ENCODE assay signal across 8 cellular contexts in the genomic region with DNA sequence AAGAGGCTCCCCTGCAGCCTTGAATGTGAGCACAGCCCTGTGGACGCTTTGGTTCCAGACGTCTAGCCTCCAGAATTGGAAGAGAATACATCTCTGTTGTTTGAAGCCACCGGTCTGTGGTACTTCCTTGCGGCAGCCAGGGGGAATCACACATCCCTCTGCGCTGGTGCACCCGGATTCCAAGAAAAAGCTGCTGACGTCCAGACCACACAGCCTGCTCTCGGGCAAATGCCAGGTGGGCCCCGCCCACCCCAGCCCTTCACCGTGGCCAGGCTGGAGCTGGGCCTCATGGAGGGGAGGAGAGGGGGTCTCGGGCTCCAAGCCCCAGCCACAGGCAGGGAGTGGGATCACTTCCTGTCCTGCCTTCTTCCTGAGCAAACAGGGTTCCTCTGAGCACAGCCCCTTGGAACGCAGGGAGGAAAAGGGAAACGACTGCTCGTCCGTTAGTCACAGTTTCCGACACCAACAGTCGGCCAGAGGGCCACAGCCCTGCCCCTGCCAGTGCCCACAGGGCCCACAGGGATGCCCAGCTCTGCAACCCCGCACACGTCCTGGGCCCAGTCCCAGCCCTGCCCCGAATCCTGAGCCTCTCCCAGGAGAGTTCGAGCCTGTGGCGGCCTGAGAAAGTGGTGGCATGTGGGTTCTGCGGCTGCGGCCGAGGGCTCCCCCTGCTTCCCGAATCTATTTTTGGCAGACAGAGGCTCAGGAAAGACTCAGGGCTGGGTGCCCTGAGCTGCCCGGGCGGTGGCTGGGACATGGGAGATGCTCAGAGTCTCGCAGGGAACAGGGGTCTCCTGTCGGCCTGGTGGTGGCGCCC.
DNase-seq lines count a peak whose midpoint lies in the region; ATAC-seq and TF ChIP-seq lines count a peak whose summit lies in the region.

No MANE protein-coding gene starts in this region.

- 0 out of 2 replicates have a peak overlapping the region, but pooled peaks have one; percentile 4 for H3K4me3 ChIP-seq in WI38 (ENCODE audit: low read depth, low read length)

- DNase-seq in ELR (ENCODE audit: low read depth) (peak; percentile 94), left cardiac atrium (peak; percentile 85), pulmonary artery endothelial cell (ENCODE audit: low read depth, low spot score) (peak; percentile 82), GM19240 (ENCODE audit: insufficient read length, low spot score) (no peak), SK-N-DZ (ENCODE audit: low spot score) (no peak)

- intact Hi-C loops in left cardiac atrium (cut with DNase I) = loop anchor here (10.0 kb wide), 2 partner anchors 125 to 185 kb away; a partner anchor contains a TSS

- TF ChIP-seq CTCF in WI38 (IDR thresholded peaks at IDR 0.05; ENCODE audit: low read depth, low read length) = peak; percentile 61

- peak; percentile 61 to 63 for ATAC-seq in left cardiac atrium
- ATAC-seq in GM21526 (IDR thresholded peaks at IDR 0.05; ENCODE audit: low FRiP score, unreplicated experiment) = no peak
- no peak for ATAC-seq in GM19324 (IDR thresholded peaks at IDR 0.05; ENCODE audit: low FRiP score, unreplicated experiment)

Comparison
In these comparisons a context has a peak if more than half of its experiments do, and no peak if none do; other contexts are left out.
1. DNase-seq: peak in ELR (single experiment), left cardiac atrium (single experiment) and pulmonary artery endothelial cell (single experiment); none in GM19240 (single experiment) and SK-N-DZ (single experiment).
2. ATAC-seq: peak in left cardiac atrium (2 of 2); none in GM21526 (single experiment) and GM19324 (single experiment).